Comparison of ENCODE assay signal across 27 cellular contexts in genomic region chr2:3712841-3713503, GRCh38. TPM values are rescaled to one million over a fixed set of nuclear protein-coding genes. Genes with fewer than 3 reads are reported as not detected.
DNase-seq lines count a peak whose midpoint lies in the region; ATAC-seq and TF ChIP-seq lines count a peak whose summit lies in the region.
"Had no signal": no experiment of that assay in that cellular context is flagged by ENCODE, and none has a peak within 500 bp of the region (broad histone marks: within the 10 kb centered on the region; RNA-seq: fewer than 3 reads in every experiment).

No MANE protein-coding gene starts in this region.

- TF ChIP-seq CTCF in AG10803 (conservative IDR thresholded peaks at IDR 0.05; ENCODE audit: low read length) (no peak), HFF-Myc (IDR thresholded peaks at IDR 0.05; ENCODE audit: low read depth, low read length, missing control alignments) (no peak)

- H3K27ac Mint-ChIP-seq in stimulated activated effector memory CD8-positive, alpha-beta T cell treated with anti-CD3 and anti-CD28 coated beads, Interleukin-12 subunit alpha, Interleukin-12 subunit beta, amount 100 ng/mL, for 72 hours = no peak overlapping the region
- H3K27ac Mint-ChIP-seq: activated naive CD4-positive, alpha-beta T cell treated with anti-CD3 and anti-CD28 coated beads, Interleukin-2, amount 50 U/mL, for 24 hours; activated T-cell treated with anti-CD3 and anti-CD28 coated beads, Interleukin-2, amount 50 U/mL, for 72 hours; B cell; effector memory CD8-positive, alpha-beta T cell; GM23338; neural progenitor cell; T-helper 17 cell had no signal

- DNase-seq in AG10803 (ENCODE audit: low read depth) (peak; percentile 1), HFF-Myc (ENCODE audit: extremely low read depth, low read depth) (peak; percentile 39), dermis blood vessel endothelial cell (peak; percentile 41), middle frontal gyrus (ENCODE audit: extremely low spot score, low spot score) (peak; percentile 23), dedifferentiated amniotic fluid mesenchymal stem cell (ENCODE audit: extremely low spot score) (no peak)
- DNase-seq in stimulated activated effector memory CD8-positive, alpha-beta T cell treated with anti-CD3 and anti-CD28 coated beads, Interleukin-12 subunit alpha, Interleukin-12 subunit beta, amount 100 ng/mL, for 72 hours (ENCODE audit: low spot score in 2 of 2) = no peak
- DNase-seq: activated CD4-positive, alpha-beta T cell treated with anti-CD3 and anti-CD28 coated beads for 48 hours; activated T-cell treated with anti-CD3 and anti-CD28 coated beads, Interleukin-2, amount 50 U/mL, for 72 hours; aorta; effector memory CD8-positive, alpha-beta T cell; heart left ventricle; left ventricle myocardium inferior; NCI-H1092; NCI-H2107; NCI-H524 treated with DMSO at 0.1 percent for 48 hours; posterior cingulate gyrus; T-helper 17 cell had no signal

- H3K4me3 ChIP-seq in AG10803 (ENCODE audit: low read length) = no peak overlapping the region
- no peak overlapping the region for H3K4me3 ChIP-seq in HFF-Myc (replicated peaks; ENCODE audit: low read depth, low read length)
- H3K4me3 ChIP-seq: GM23338, heart left ventricle, left ventricle myocardium inferior, neural progenitor cell, SK-N-MC had no signal

- no peaks in the 10 kb centered on the region for H3K4me1 Mint-ChIP-seq in stimulated activated effector memory CD8-positive, alpha-beta T cell treated with anti-CD3 and anti-CD28 coated beads, Interleukin-12 subunit alpha, Interleukin-12 subunit beta, amount 100 ng/mL, for 72 hours
- H3K4me1 Mint-ChIP-seq: activated naive CD4-positive, alpha-beta T cell treated with anti-CD3 and anti-CD28 coated beads, Interleukin-2, amount 50 U/mL, for 24 hours; B cell; GM23338; T-helper 17 cell had no signal

- H3K36me3 Mint-ChIP-seq in stimulated activated effector memory CD8-positive, alpha-beta T cell treated with anti-CD3 and anti-CD28 coated beads, Interleukin-12 subunit alpha, Interleukin-12 subunit beta, amount 100 ng/mL, for 72 hours = no peaks in the 10 kb centered on the region
- H3K36me3 Mint-ChIP-seq: activated naive CD4-positive, alpha-beta T cell treated with anti-CD3 and anti-CD28 coated beads, Interleukin-2, amount 50 U/mL, for 24 hours; neural progenitor cell had no signal

- ATAC-seq in GM18867 (IDR thresholded peaks at IDR 0.05; ENCODE audit: unreplicated experiment) = no peak
- ATAC-seq in stimulated activated effector memory CD8-positive, alpha-beta T cell treated with anti-CD3 and anti-CD28 coated beads, Interleukin-12 subunit alpha, Interleukin-12 subunit beta, amount 100 ng/mL, for 72 hours = no peak
- ATAC-seq: activated T-cell treated with anti-CD3 and anti-CD28 coated beads, Interleukin-2, amount 50 U/mL, for 72 hours; effector memory CD8-positive, alpha-beta T cell; GM23338; T-helper 17 cell had no signal

- H3K9me3 Mint-ChIP-seq in stimulated activated effector memory CD8-positive, alpha-beta T cell treated with anti-CD3 and anti-CD28 coated beads, Interleukin-12 subunit alpha, Interleukin-12 subunit beta, amount 100 ng/mL, for 72 hours = no peaks in the 10 kb centered on the region
- H3K9me3 Mint-ChIP-seq: activated naive CD4-positive, alpha-beta T cell treated with anti-CD3 and anti-CD28 coated beads, Interleukin-2, amount 50 U/mL, for 24 hours; effector memory CD8-positive, alpha-beta T cell; neural progenitor cell had no signal

- H3K4me3 Mint-ChIP-seq in stimulated activated effector memory CD8-positive, alpha-beta T cell treated with anti-CD3 and anti-CD28 coated beads, Interleukin-12 subunit alpha, Interleukin-12 subunit beta, amount 100 ng/mL, for 72 hours = no peak overlapping the region
- H3K4me3 Mint-ChIP-seq: activated naive CD4-positive, alpha-beta T cell treated with anti-CD3 and anti-CD28 coated beads, Interleukin-2, amount 50 U/mL, for 24 hours; activated T-cell treated with anti-CD3 and anti-CD28 coated beads, Interleukin-2, amount 50 U/mL, for 72 hours; B cell; effector memory CD8-positive, alpha-beta T cell; GM23338; neural progenitor cell; T-helper 17 cell had no signal

RNA-seq across cellular contexts. Expression of gene DCDC2C, which starts 9.6 kb away (rescaled TPM):
- under 0.01 and 0.09 TPM in 2 replicates for total RNA-seq in dermis blood vessel endothelial cell
- total RNA-seq: activated T-cell treated with anti-CD3 and anti-CD28 coated beads, Interleukin-2, amount 50 U/mL, for 72 hours; B cell; cerebellum; Daoy; GM23338; heart left ventricle; left ventricle myocardium inferior; mononuclear cell; subcutaneous adipose tissue; T-helper 17 cell had no signal

RNA-seq across cellular contexts. Expression of gene ALLC, which starts 55.0 kb away (rescaled TPM):
- total RNA-seq in dermis blood vessel endothelial cell = not detected in 2 replicates
- total RNA-seq: activated T-cell treated with anti-CD3 and anti-CD28 coated beads, Interleukin-2, amount 50 U/mL, for 72 hours; aorta; B cell; cerebellum; GM23338; heart left ventricle; left ventricle myocardium inferior; mononuclear cell; subcutaneous adipose tissue; T-helper 17 cell had no signal

Comparison
In these comparisons a context has a peak if more than half of its experiments do, and no peak if none do; other contexts are left out.
1. DNase-seq: peak in AG10803 (single experiment), HFF-Myc (single experiment), dermis blood vessel endothelial cell (single experiment) and middle frontal gyrus (single experiment); none in stimulated activated effector memory CD8-positive, alpha-beta T cell treated with anti-CD3 and anti-CD28 coated beads, Interleukin-12 subunit alpha, Interleukin-12 subunit beta, amount 100 ng/mL, for 72 hours (0 of 2) and dedifferentiated amniotic fluid mesenchymal stem cell (single experiment).